1 cellular context compared by ENCODE assay signal in the genomic region with DNA sequence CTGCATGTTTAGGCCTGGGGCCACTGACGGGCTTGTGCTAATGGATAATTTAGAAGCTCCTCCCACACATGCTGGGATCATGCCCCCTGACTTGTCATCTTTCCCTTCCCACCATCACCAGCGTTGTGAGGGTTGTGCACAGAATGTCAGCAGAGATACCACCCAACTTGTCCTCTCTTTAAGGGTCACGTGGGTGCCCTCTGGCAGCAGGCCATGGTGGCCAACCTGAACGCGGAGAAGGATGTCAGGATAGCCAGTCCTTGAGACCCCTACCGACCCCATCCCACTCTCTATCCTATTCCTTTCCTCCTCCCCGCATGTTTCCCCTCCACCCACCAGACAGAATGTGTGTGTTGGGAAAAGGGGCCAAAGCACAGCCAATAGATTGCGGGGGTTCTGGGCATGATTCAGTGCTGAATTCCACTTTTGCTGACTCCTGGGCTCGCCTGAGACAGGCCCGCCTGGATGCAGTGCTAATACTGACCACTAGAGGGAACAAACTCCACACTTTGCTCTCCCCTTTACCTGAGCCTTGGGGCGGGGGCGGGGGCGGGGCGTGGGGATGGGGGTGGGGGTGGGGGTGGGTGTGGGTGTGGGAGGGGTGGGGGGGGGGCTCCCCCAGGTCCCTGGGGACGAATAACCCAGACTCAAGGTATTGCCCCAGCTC.
TF ChIP-seq lines count a peak whose summit lies in the region.

A gene (minus strand): TSS at position 10 of the 667 bp plus-strand sequence. CDS start 143 bp downstream, outside the sequence.

TF ChIP-seq in K562, 482 proteins besides CTCF, POLR2A, EP300 and RAD21 (continued from another document):
- TF ChIP-seq, protein P1, sequence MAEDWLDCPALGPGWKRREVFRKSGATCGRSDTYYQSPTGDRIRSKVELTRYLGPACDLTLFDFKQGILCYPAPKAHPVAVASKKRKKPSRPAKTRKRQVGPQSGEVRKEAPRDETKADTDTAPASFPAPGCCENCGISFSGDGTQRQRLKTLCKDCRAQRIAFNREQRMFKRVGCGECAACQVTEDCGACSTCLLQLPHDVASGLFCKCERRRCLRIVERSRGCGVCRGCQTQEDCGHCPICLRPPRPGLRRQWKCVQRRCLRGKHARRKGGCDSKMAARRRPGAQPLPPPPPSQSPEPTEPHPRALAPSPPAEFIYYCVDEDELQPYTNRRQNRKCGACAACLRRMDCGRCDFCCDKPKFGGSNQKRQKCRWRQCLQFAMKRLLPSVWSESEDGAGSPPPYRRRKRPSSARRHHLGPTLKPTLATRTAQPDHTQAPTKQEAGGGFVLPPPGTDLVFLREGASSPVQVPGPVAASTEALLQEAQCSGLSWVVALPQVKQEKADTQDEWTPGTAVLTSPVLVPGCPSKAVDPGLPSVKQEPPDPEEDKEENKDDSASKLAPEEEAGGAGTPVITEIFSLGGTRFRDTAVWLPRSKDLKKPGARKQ (CRISPR knock-in tag; IDR thresholded peaks at IDR 0.05): no peak
- TF ChIP-seq EWSR1 (IDR thresholded peaks at IDR 0.05; ENCODE audit: borderline replicate concordance, low read depth, partially characterized antibody) (no peak), ARID1B (IDR thresholded peaks at IDR 0.05) (no peak), NRF1 (conservative IDR thresholded peaks at IDR 0.05 in 1 of 2, IDR thresholded peaks at IDR 0.05 in 1 of 2) (no peak), ZNF239 (CRISPR knock-in tag; IDR thresholded peaks at IDR 0.05) (no peak), ARHGAP35 (IDR thresholded peaks at IDR 0.05; ENCODE audit: partially characterized antibody) (no peak), MAFK (IDR thresholded peaks at IDR 0.05; ENCODE audit: low read length) (peak; percentile 22; the same call in 1 of the 2 replicates), C11orf30 (IDR thresholded peaks at IDR 0.05; ENCODE audit: low read depth) (no peak), ZNF764 (CRISPR knock-in tag; IDR thresholded peaks at IDR 0.05; ENCODE audit: low read depth) (no peak), ZNF41 (CRISPR knock-in tag; conservative IDR thresholded peaks at IDR 0.05) (no peak), PHB2 (IDR thresholded peaks at IDR 0.05; ENCODE audit: low read depth) (no peak), XRCC4 (IDR thresholded peaks at IDR 0.05; ENCODE audit: extremely low read depth, insufficient read depth, insufficient read length) (no peak), POLR3G (IDR thresholded peaks at IDR 0.05; ENCODE audit: extremely low read depth, insufficient read length, insufficient replicate concordance) (no peak), SMARCA4 (IDR thresholded peaks at IDR 0.05) (no peak), MAFF (IDR thresholded peaks at IDR 0.05; ENCODE audit: low read length) (0 out of 2 replicates have a peak, but pooled peaks have one; percentile 3), SMC3 (conservative IDR thresholded peaks at IDR 0.05; ENCODE audit: insufficient read depth, low read depth, low read length) (0 out of 2 replicates have a peak, but pooled peaks have one; percentile 28)
- TF ChIP-seq, protein P2, sequence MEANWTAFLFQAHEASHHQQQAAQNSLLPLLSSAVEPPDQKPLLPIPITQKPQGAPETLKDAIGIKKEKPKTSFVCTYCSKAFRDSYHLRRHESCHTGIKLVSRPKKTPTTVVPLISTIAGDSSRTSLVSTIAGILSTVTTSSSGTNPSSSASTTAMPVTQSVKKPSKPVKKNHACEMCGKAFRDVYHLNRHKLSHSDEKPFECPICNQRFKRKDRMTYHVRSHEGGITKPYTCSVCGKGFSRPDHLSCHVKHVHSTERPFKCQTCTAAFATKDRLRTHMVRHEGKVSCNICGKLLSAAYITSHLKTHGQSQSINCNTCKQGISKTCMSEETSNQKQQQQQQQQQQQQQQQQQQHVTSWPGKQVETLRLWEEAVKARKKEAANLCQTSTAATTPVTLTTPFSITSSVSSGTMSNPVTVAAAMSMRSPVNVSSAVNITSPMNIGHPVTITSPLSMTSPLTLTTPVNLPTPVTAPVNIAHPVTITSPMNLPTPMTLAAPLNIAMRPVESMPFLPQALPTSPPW (CRISPR knock-in tag; IDR thresholded peaks at IDR 0.05): peak; percentile 62
- TF ChIP-seq, protein P3, sequence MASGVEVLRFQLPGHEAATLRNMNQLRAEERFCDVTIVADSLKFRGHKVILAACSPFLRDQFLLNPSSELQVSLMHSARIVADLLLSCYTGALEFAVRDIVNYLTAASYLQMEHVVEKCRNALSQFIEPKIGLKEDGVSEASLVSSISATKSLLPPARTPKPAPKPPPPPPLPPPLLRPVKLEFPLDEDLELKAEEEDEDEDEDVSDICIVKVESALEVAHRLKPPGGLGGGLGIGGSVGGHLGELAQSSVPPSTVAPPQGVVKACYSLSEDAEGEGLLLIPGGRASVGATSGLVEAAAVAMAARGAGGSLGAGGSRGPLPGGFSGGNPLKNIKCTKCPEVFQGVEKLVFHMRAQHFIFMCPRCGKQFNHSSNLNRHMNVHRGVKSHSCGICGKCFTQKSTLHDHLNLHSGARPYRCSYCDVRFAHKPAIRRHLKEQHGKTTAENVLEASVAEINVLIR (CRISPR knock-in tag; IDR thresholded peaks at IDR 0.05): no peak
- TF ChIP-seq, protein P4, sequence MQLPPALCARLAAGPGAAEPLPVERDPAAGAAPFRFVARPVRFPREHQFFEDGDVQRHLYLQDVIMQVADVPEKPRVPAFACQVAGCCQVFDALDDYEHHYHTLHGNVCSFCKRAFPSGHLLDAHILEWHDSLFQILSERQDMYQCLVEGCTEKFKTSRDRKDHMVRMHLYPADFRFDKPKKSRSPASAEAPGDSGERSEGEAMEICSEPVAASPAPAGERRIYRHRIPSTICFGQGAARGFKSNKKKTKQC (CRISPR knock-in tag; IDR thresholded peaks at IDR 0.05): 0 out of 2 replicates have a peak, but pooled peaks have one; percentile 16
- TF ChIP-seq, protein P5, sequence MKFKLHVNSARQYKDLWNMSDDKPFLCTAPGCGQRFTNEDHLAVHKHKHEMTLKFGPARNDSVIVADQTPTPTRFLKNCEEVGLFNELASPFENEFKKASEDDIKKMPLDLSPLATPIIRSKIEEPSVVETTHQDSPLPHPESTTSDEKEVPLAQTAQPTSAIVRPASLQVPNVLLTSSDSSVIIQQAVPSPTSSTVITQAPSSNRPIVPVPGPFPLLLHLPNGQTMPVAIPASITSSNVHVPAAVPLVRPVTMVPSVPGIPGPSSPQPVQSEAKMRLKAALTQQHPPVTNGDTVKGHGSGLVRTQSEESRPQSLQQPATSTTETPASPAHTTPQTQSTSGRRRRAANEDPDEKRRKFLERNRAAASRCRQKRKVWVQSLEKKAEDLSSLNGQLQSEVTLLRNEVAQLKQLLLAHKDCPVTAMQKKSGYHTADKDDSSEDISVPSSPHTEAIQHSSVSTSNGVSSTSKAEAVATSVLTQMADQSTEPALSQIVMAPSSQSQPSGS (CRISPR knock-in tag; IDR thresholded peaks at IDR 0.05): no peak
- TF ChIP-seq, protein P6, sequence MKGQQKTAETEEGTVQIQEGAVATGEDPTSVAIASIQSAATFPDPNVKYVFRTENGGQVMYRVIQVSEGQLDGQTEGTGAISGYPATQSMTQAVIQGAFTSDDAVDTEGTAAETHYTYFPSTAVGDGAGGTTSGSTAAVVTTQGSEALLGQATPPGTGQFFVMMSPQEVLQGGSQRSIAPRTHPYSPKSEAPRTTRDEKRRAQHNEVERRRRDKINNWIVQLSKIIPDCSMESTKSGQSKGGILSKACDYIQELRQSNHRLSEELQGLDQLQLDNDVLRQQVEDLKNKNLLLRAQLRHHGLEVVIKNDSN (CRISPR knock-in tag; IDR thresholded peaks at IDR 0.05): peak; percentile 67
